6 cellular contexts compared by ENCODE assay signal in the genomic region with DNA sequence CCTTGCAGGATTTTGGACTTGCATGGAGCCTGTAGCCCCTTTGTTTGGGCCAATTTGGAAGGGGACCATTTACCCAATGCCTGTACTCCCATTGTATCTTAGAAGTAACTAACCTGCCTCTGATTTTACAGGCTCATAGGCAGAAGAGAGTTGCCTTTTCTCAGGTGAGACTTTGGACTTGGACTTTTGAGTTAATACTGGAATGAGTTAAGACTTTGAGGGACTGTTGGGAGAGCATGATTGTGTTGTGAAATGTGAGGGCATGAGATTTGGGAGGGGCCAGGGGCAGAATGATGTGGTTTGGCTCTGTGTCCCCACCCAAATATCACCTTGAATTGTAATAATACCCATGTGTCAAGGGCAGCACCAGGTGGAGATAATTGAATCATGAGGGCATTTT.
DNase-seq lines count a peak whose midpoint lies in the region; ATAC-seq, FAIRE-seq and TF ChIP-seq lines count a peak whose summit lies in the region.
"Not testable (repeated sequence)": the region's sequence is repeated elsewhere in the genome, so short reads cannot be mapped to it uniquely, and the experiment has no call there.

No MANE protein-coding gene starts in this region.

- peaks cover 14% of the 10 kb centered on the region for H3K36me3 Mint-ChIP-seq in activated CD8-positive, alpha-beta T cell treated with anti-CD3 and anti-CD28 coated beads for 36 hours (ENCODE audit: low read depth)
- H3K36me3 Mint-ChIP-seq in activated T-cell treated with anti-CD3 and anti-CD28 coated beads, Interleukin-2, amount 50 U/mL, for 24 hours (ENCODE audit: low read depth); activated naive CD8-positive, alpha-beta T cell: not testable (repeated sequence)

- H3K4me3 ChIP-seq in K562; HepG2 (replicated peaks in 1 of 3; ENCODE audit: insufficient read depth in 1 of 3, low read depth in 2 of 3, low read length in 3 of 3); small intestine (ENCODE audit: low read depth in 1 of 2, low read length in 2 of 2): not testable (repeated sequence)

- H3K4me1 ChIP-seq in K562 (replicated peaks in 1 of 2; ENCODE audit: control insufficient read depth in 2 of 2, insufficient read depth in 2 of 2, low read length in 2 of 2); small intestine (ENCODE audit: control insufficient read depth in 2 of 2, insufficient read depth in 1 of 2, low read depth in 1 of 2, low read length in 1 of 2): not testable (repeated sequence)
- peaks cover 56% of the 10 kb centered on the region for H3K4me1 ChIP-seq in HepG2 (ENCODE audit: insufficient read depth, low read length)

- BruUV-seq in K562 (replicated peaks; lab: Mats Ljungman, UMichigan); HepG2 (replicated peaks; lab: Mats Ljungman, UMichigan): not testable (repeated sequence)

- intact Hi-C loops in activated CD8-positive, alpha-beta T cell treated with anti-CD3 and anti-CD28 coated beads for 36 hours (cut with micrococcal nuclease); K562 (cut with micrococcal nuclease); HepG2 (cut with micrococcal nuclease; ENCODE audit: unreplicated experiment): not testable (repeated sequence)

- not testable (repeated sequence) for TF ChIP-seq RAD21 in K562 (CRISPR knock-in tag; conservative IDR thresholded peaks at IDR 0.05 in 1 of 2, IDR thresholded peaks at IDR 0.05 in 1 of 2); HepG2 (CRISPR knock-in tag; IDR thresholded peaks at IDR 0.05)

- not testable (repeated sequence) for H3K36me3 ChIP-seq in K562 (ENCODE audit: control insufficient read depth, insufficient read depth, low read length); HepG2 (replicated peaks in 1 of 2; ENCODE audit: control insufficient read depth in 1 of 2, insufficient read depth in 2 of 2, low read length in 2 of 2); small intestine (ENCODE audit: control insufficient read depth in 2 of 2, insufficient read depth in 2 of 2, low read length in 2 of 2)

- H3K9me1 ChIP-seq in K562 (ENCODE audit: control insufficient read depth, insufficient read depth, low read length) = not testable (repeated sequence)

- H3K4me3 Mint-ChIP-seq in activated CD8-positive, alpha-beta T cell treated with anti-CD3 and anti-CD28 coated beads for 36 hours; activated T-cell treated with anti-CD3 and anti-CD28 coated beads, Interleukin-2, amount 50 U/mL, for 24 hours; activated naive CD8-positive, alpha-beta T cell: not testable (repeated sequence)

- DNase-seq in activated CD8-positive, alpha-beta T cell treated with anti-CD3 and anti-CD28 coated beads for 36 hours; activated T-cell treated with anti-CD3 and anti-CD28 coated beads, Interleukin-2, amount 50 U/mL, for 24 hours; K562 (ENCODE audit: extremely low read depth in 1 of 4, low spot score in 3 of 4); HepG2 (ENCODE audit: low spot score): not testable (repeated sequence)
- peak; percentile 54 for DNase-seq in small intestine

- peak; percentile 37 for FAIRE-seq in K562 (lab: Jason Lieb, UNC)
- not testable (repeated sequence) for FAIRE-seq in HepG2 (lab: Jason Lieb, UNC); small intestine (lab: Jason Lieb, UNC)

- peaks cover 11% of the 10 kb centered on the region for H3K9me3 Mint-ChIP-seq in activated CD8-positive, alpha-beta T cell treated with anti-CD3 and anti-CD28 coated beads for 36 hours
- H3K9me3 Mint-ChIP-seq in activated T-cell treated with anti-CD3 and anti-CD28 coated beads, Interleukin-2, amount 50 U/mL, for 24 hours = peaks cover 12% of the 10 kb centered on the region
- H3K9me3 Mint-ChIP-seq in activated naive CD8-positive, alpha-beta T cell (ENCODE audit: low read depth) = not testable (repeated sequence)

- in situ Hi-C loops in K562 (cut with MboI); HepG2 (cut with HindIII; ENCODE audit: extremely low pct_ligation_motif_present, low pct_unique_long_range_greater_than_20kb): not testable (repeated sequence)

- H3K27ac Mint-ChIP-seq in activated CD8-positive, alpha-beta T cell treated with anti-CD3 and anti-CD28 coated beads for 36 hours = peak overlapping the region; percentile 47
- peak overlapping the region; percentile 64 for H3K27ac Mint-ChIP-seq in activated T-cell treated with anti-CD3 and anti-CD28 coated beads, Interleukin-2, amount 50 U/mL, for 24 hours
- peak overlapping the region; percentile 16 for H3K27ac Mint-ChIP-seq in activated naive CD8-positive, alpha-beta T cell

- H3K4me1 Mint-ChIP-seq in activated CD8-positive, alpha-beta T cell treated with anti-CD3 and anti-CD28 coated beads for 36 hours (ENCODE audit: low read depth) = peaks cover 51% of the 10 kb centered on the region
- peaks cover 76% of the 10 kb centered on the region for H3K4me1 Mint-ChIP-seq in activated T-cell treated with anti-CD3 and anti-CD28 coated beads, Interleukin-2, amount 50 U/mL, for 24 hours (ENCODE audit: low read depth)
- H3K4me1 Mint-ChIP-seq in activated naive CD8-positive, alpha-beta T cell (ENCODE audit: low read depth) = peaks cover 42% of the 10 kb centered on the region

- TF ChIP-seq EP300 in K562 (IDR thresholded peaks at IDR 0.05; ENCODE audit: low read length); HepG2 (IDR thresholded peaks at IDR 0.05; ENCODE audit: low read depth in 2 of 2, low read length in 2 of 2); HepG2 (CRISPR knock-in tag; IDR thresholded peaks at IDR 0.05; ENCODE audit: borderline replicate concordance): not testable (repeated sequence)

- not testable (repeated sequence) for TF ChIP-seq POLR2A in K562 (conservative IDR thresholded peaks at IDR 0.05); HepG2 (IDR thresholded peaks at IDR 0.05; ENCODE audit: insufficient read depth in 1 of 2, low read depth in 2 of 2, low read length in 2 of 2)

- POLR2A ChIA-PET in activated CD8-positive, alpha-beta T cell treated with anti-CD3 and anti-CD28 coated beads for 36 hours (lab: Charles Lee); K562 (lab: Yijun Ruan, JAX); HepG2 (lab: Yijun Ruan, JAX): not testable (repeated sequence)

- not testable (repeated sequence) for H3K9me3 ChIP-seq in K562 (replicated peaks; ENCODE audit: control insufficient read depth, insufficient read depth, low read depth, low read length); small intestine (ENCODE audit: control insufficient read depth, low read depth)
- H3K9me3 ChIP-seq in HepG2 (ENCODE audit: low read length) = peaks cover 20% of the 10 kb centered on the region; the same call in 1 of the 2 replicates

- not testable (repeated sequence) for H3K4me2 ChIP-seq in K562 (ENCODE audit: insufficient read depth, low read length); HepG2 (ENCODE audit: low read depth, low read length)

- CTCF ChIA-PET in activated CD8-positive, alpha-beta T cell treated with anti-CD3 and anti-CD28 coated beads for 36 hours (lab: Charles Lee); K562 (lab: Yijun Ruan, JAX; ENCODE audit: low intra/inter-chr PET ratio); HepG2 (lab: Yijun Ruan, JAX; ENCODE audit: low intra/inter-chr PET ratio, low total read pairs): not testable (repeated sequence)

- not testable (repeated sequence) for TF ChIP-seq CTCF in activated CD8-positive, alpha-beta T cell treated with anti-CD3 and anti-CD28 coated beads for 36 hours (IDR thresholded peaks at IDR 0.05); K562 (IDR thresholded peaks at IDR 0.05 in 2 of 3, conservative IDR thresholded peaks at IDR 0.05 in 1 of 3; ENCODE audit: insufficient read depth in 2 of 3, low read depth in 1 of 3, low read length in 3 of 3); HepG2 (CRISPR knock-in tag; IDR thresholded peaks at IDR 0.05)

- H3K27me3 Mint-ChIP-seq in activated CD8-positive, alpha-beta T cell treated with anti-CD3 and anti-CD28 coated beads for 36 hours; activated T-cell treated with anti-CD3 and anti-CD28 coated beads, Interleukin-2, amount 50 U/mL, for 24 hours; activated naive CD8-positive, alpha-beta T cell: not testable (repeated sequence)

- not testable (repeated sequence) for H3K79me2 ChIP-seq in K562 (ENCODE audit: control insufficient read depth, insufficient read depth, low read length); HepG2 (ENCODE audit: insufficient read depth, low read length)

- H3K27ac ChIP-seq in K562 (ENCODE audit: extremely low read depth, low read depth, low read length); HepG2 (ENCODE audit: extremely low read length, insufficient read depth, low read length); small intestine (ENCODE audit: low read depth in 1 of 2, low read length in 1 of 2): not testable (repeated sequence)

- H2AFZ ChIP-seq in K562 (ENCODE audit: low read depth, low read length); HepG2 (ENCODE audit: low read length): not testable (repeated sequence)

- not testable (repeated sequence) for ATAC-seq in activated CD8-positive, alpha-beta T cell treated with anti-CD3 and anti-CD28 coated beads for 36 hours; K562; HepG2

- not testable (repeated sequence) for H4K20me1 ChIP-seq in K562 (replicated peaks; ENCODE audit: control insufficient read depth, insufficient read depth, low read length); HepG2 (ENCODE audit: insufficient read depth, low read length)

- not testable (repeated sequence) for H3K27me3 ChIP-seq in K562 (ENCODE audit: control insufficient read depth in 2 of 2, insufficient read depth in 2 of 2, low read length in 2 of 2); HepG2 (ENCODE audit: control insufficient read depth in 1 of 2, insufficient read depth in 2 of 2, low read length in 2 of 2); small intestine (ENCODE audit: control insufficient read depth in 2 of 2, insufficient read depth in 2 of 2, low read length in 2 of 2)

- not testable (repeated sequence) for H3K9ac ChIP-seq in K562 (ENCODE audit: insufficient read depth in 1 of 2, low read depth in 2 of 2, low read length in 2 of 2); HepG2 (ENCODE audit: insufficient read depth, low read depth, low read length)

TF ChIP-seq in HepG2, 621 proteins besides CTCF, POLR2A, EP300 and RAD21 (continues in another document):
- TF ChIP-seq HNF4A (CRISPR knock-in tag; IDR thresholded peaks at IDR 0.05) = peak; percentile 26; the same call in 1 of the 2 replicates
